Comparison of ENCODE assay signal across 11 cellular contexts in genomic region chr1:21297975-21298374, GRCh38. TPM values are rescaled to one million over a fixed set of nuclear protein-coding genes. Genes with fewer than 3 reads are reported as not detected.
DNase-seq lines count a peak whose midpoint lies in the region; ATAC-seq lines count a peak whose summit lies in the region.
"Had no signal": no experiment of that assay in that cellular context is flagged by ENCODE, and none has a peak within 500 bp of the region (broad histone marks: within the 10 kb centered on the region; RNA-seq: fewer than 3 reads in every experiment).

No MANE protein-coding gene starts in this region.

- DNase-seq in stimulated activated naive CD8-positive, alpha-beta T cell treated with anti-CD3 and anti-CD28 coated beads, Interleukin-15, amount 100 ng/mL, for 72 hours, result no peak
- DNase-seq in activated naive CD8-positive, alpha-beta T cell treated with anti-CD3 and anti-CD28 coated beads, Interleukin-2, amount 50 U/mL, for 24 hours, result no peak
- DNase-seq in islet precursor cell (peak; percentile 76), putamen (ENCODE audit: low spot score) (no peak), G401 (ENCODE audit: low spot score) (no peak)
- no peak for DNase-seq in stimulated activated CD4-positive, alpha-beta T cell treated with anti-CD3 and anti-CD28 coated beads, Interleukin-4, amount 100 ng/mL, for 4 hours
- DNase-seq: endodermal cell, NCI-H226, posterior cingulate gyrus had no signal

- ATAC-seq in stimulated activated naive CD8-positive, alpha-beta T cell treated with anti-CD3 and anti-CD28 coated beads, Interleukin-15, amount 100 ng/mL, for 72 hours, result no peak
- ATAC-seq in activated naive CD8-positive, alpha-beta T cell treated with anti-CD3 and anti-CD28 coated beads, Interleukin-2, amount 50 U/mL, for 24 hours, result no peak
- ATAC-seq in GM18858 (IDR thresholded peaks at IDR 0.05; ENCODE audit: unreplicated experiment), result no peak

- H3K27me3 Mint-ChIP-seq in stimulated activated naive CD8-positive, alpha-beta T cell treated with anti-CD3 and anti-CD28 coated beads, Interleukin-15, Interleukin-2, amounts not matched to agents 100 ng/mL and 50 ng/mL, for 24 hours, result no peaks in the 10 kb centered on the region
- H3K27me3 Mint-ChIP-seq in stimulated activated naive CD8-positive, alpha-beta T cell treated with anti-CD3 and anti-CD28 coated beads, Interleukin-15, amount 100 ng/mL, for 72 hours, result no peaks in the 10 kb centered on the region
- no peaks in the 10 kb centered on the region for H3K27me3 Mint-ChIP-seq in activated naive CD8-positive, alpha-beta T cell treated with anti-CD3 and anti-CD28 coated beads, Interleukin-2, amount 50 U/mL, for 24 hours

- peak overlapping the region; percentile 76 for H3K27ac Mint-ChIP-seq in stimulated activated naive CD8-positive, alpha-beta T cell treated with anti-CD3 and anti-CD28 coated beads, Interleukin-15, Interleukin-2, amounts not matched to agents 100 ng/mL and 50 ng/mL, for 24 hours
- H3K27ac Mint-ChIP-seq in stimulated activated naive CD8-positive, alpha-beta T cell treated with anti-CD3 and anti-CD28 coated beads, Interleukin-15, amount 100 ng/mL, for 72 hours, result no peak overlapping the region
- peak overlapping the region; percentile 89 for H3K27ac Mint-ChIP-seq in activated naive CD8-positive, alpha-beta T cell treated with anti-CD3 and anti-CD28 coated beads, Interleukin-2, amount 50 U/mL, for 24 hours
- H3K27ac Mint-ChIP-seq: endodermal cell had no signal

- in situ Hi-C loops in G401 (cut with HindIII; ENCODE audit: low sequenced_read_pairs), result no loop called here

- H3K36me3 Mint-ChIP-seq in stimulated activated naive CD8-positive, alpha-beta T cell treated with anti-CD3 and anti-CD28 coated beads, Interleukin-15, Interleukin-2, amounts not matched to agents 100 ng/mL and 50 ng/mL, for 24 hours (ENCODE audit: low read depth), result peaks cover 13% of the 10 kb centered on the region
- H3K36me3 Mint-ChIP-seq in activated naive CD8-positive, alpha-beta T cell treated with anti-CD3 and anti-CD28 coated beads, Interleukin-2, amount 50 U/mL, for 24 hours (ENCODE audit: low read depth), result peaks cover 18% of the 10 kb centered on the region

- H3K4me3 Mint-ChIP-seq in stimulated activated naive CD8-positive, alpha-beta T cell treated with anti-CD3 and anti-CD28 coated beads, Interleukin-15, Interleukin-2, amounts not matched to agents 100 ng/mL and 50 ng/mL, for 24 hours, result no peak overlapping the region
- H3K4me3 Mint-ChIP-seq in stimulated activated naive CD8-positive, alpha-beta T cell treated with anti-CD3 and anti-CD28 coated beads, Interleukin-15, amount 100 ng/mL, for 72 hours, result no peak overlapping the region
- no peak overlapping the region for H3K4me3 Mint-ChIP-seq in activated naive CD8-positive, alpha-beta T cell treated with anti-CD3 and anti-CD28 coated beads, Interleukin-2, amount 50 U/mL, for 24 hours
- H3K4me3 Mint-ChIP-seq: endodermal cell had no signal

- peaks cover 92% of the 10 kb centered on the region for H3K4me1 Mint-ChIP-seq in stimulated activated naive CD8-positive, alpha-beta T cell treated with anti-CD3 and anti-CD28 coated beads, Interleukin-15, Interleukin-2, amounts not matched to agents 100 ng/mL and 50 ng/mL, for 24 hours (ENCODE audit: low read depth)
- H3K4me1 Mint-ChIP-seq in stimulated activated naive CD8-positive, alpha-beta T cell treated with anti-CD3 and anti-CD28 coated beads, Interleukin-15, amount 100 ng/mL, for 72 hours, result peaks cover 94% of the 10 kb centered on the region
- H3K4me1 Mint-ChIP-seq in activated naive CD8-positive, alpha-beta T cell treated with anti-CD3 and anti-CD28 coated beads, Interleukin-2, amount 50 U/mL, for 24 hours, result peaks cover 89% of the 10 kb centered on the region

- no peaks in the 10 kb centered on the region for H3K9me3 Mint-ChIP-seq in stimulated activated naive CD8-positive, alpha-beta T cell treated with anti-CD3 and anti-CD28 coated beads, Interleukin-15, Interleukin-2, amounts not matched to agents 100 ng/mL and 50 ng/mL, for 24 hours
- H3K9me3 Mint-ChIP-seq in stimulated activated naive CD8-positive, alpha-beta T cell treated with anti-CD3 and anti-CD28 coated beads, Interleukin-15, amount 100 ng/mL, for 72 hours, result no peaks in the 10 kb centered on the region
- H3K9me3 Mint-ChIP-seq in activated naive CD8-positive, alpha-beta T cell treated with anti-CD3 and anti-CD28 coated beads, Interleukin-2, amount 50 U/mL, for 24 hours, result no peaks in the 10 kb centered on the region
- H3K9me3 Mint-ChIP-seq: endodermal cell had no signal

RNA-seq across cellular contexts. Expression of gene ECE1, which starts 7.7 kb away (rescaled TPM):
- 19.3 and 50.4 TPM in 2 replicates for total RNA-seq in G401 (2014; rRNA removed; shearing (Covaris generic))

Comparison
In these comparisons a context has a peak if more than half of its experiments do, and no peak if none do; other contexts are left out.
1. H3K27ac Mint-ChIP-seq: peak in stimulated activated naive CD8-positive, alpha-beta T cell treated with anti-CD3 and anti-CD28 coated beads, Interleukin-15, Interleukin-2, amounts not matched to agents 100 ng/mL and 50 ng/mL, for 24 hours (single experiment) and activated naive CD8-positive, alpha-beta T cell treated with anti-CD3 and anti-CD28 coated beads, Interleukin-2, amount 50 U/mL, for 24 hours (single experiment); none in stimulated activated naive CD8-positive, alpha-beta T cell treated with anti-CD3 and anti-CD28 coated beads, Interleukin-15, amount 100 ng/mL, for 72 hours (0 of 2).